Comparison of ENCODE assay signal across 20 cellular contexts in the genomic region with DNA sequence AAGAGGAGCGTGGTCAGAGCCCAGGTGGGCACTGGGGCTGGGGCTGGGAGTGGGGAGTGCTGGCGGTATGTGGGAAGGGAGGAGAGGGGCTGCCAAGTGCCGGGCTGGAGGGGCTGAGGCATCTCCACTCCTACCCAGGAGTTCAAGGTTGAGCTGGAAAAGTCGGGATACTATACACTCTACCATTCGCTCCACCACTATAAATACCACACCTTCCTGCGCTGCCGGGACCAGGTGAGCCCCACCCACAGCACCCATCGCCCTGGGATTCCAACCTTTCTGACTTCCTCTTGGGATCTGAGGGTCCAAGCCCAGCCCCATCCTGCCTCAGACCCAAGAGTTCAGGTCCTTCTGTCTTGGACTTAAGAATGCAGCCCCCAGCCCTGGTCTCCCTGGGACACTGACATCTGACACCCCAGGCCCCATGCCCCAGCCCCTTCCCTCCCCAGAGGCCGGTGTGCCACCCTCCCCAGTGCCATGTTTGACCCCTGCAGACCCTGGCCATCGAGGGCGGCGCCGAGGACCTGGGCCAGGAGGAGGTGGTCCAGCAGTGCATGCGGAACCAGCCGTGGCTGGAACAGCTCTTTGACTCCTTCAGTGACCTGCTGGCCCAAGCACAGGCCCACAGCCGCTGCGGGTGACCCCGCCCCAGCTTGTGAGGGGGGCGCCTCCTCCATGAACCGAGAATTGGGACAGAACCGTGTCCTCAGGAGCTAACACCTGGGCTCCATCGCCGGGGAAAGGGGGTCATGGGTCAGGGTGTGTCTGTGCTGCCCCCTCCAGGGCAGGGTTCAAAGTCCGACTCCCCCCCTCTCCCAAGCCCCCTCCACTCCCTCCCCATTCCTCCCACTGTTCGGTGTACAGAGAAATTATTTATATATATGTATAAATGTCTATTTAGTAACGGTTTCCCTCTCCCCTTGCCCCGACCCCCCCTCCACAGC.
"Had no signal": no experiment of that assay in that cellular context is flagged by ENCODE, and none has a peak within 500 bp of the region (broad histone marks: within the 10 kb centered on the region; RNA-seq: fewer than 3 reads in every experiment).

No MANE protein-coding gene starts in this region.

- H3K36me3 ChIP-seq: ovary had no signal

- H3K9me3 Mint-ChIP-seq: immature natural killer cell, nephron, type B pancreatic cell had no signal

- H3K27me3 ChIP-seq: dorsolateral prefrontal cortex, esophagus squamous epithelium, ovary, suprapubic skin had no signal

- DNase-seq: activated CD4-positive, alpha-beta T cell treated with anti-CD3 and anti-CD28 coated beads for 1 hour; activated CD4-positive, alpha-beta T cell treated with anti-CD3 and anti-CD28 coated beads, Interleukin-2, amount 50 U/mL, for 48 hours; activated gamma-delta T cell; activated T-cell treated with anti-CD3 and anti-CD28 coated beads, Interleukin-2, amount 50 U/mL, for 48 hours; amygdala; dorsolateral prefrontal cortex; esophagus squamous epithelium; foreskin fibroblast; glutamatergic neuron; immature natural killer cell; left cardiac atrium; ovary; retina; stimulated activated CD4-positive, alpha-beta T cell treated with anti-CD3 and anti-CD28 coated beads, Interleukin-4, amount 100 ng/mL, for 4 hours; T-helper 9 cell had no signal

- H3K27me3 Mint-ChIP-seq: activated naive CD8-positive, alpha-beta T cell; type B pancreatic cell had no signal

- H3K9me3 ChIP-seq: esophagus squamous epithelium, ovary, suprapubic skin had no signal

- H3K4me1 Mint-ChIP-seq: nephron had no signal

- H3K4me3 Mint-ChIP-seq: activated naive CD8-positive, alpha-beta T cell; immature natural killer cell; nephron; type B pancreatic cell had no signal

- H3K36me3 Mint-ChIP-seq: activated naive CD8-positive, alpha-beta T cell had no signal

- H3K27ac ChIP-seq: dorsolateral prefrontal cortex, esophagus squamous epithelium, ovary, skin epidermis, suprapubic skin had no signal

- H3K4me3 ChIP-seq: dorsolateral prefrontal cortex, esophagus squamous epithelium, ovary, skin epidermis, suprapubic skin had no signal

- H3K27ac Mint-ChIP-seq: activated naive CD8-positive, alpha-beta T cell; nephron; type B pancreatic cell had no signal
